ENCODE assay signal across 8 cellular contexts in the genomic region with DNA sequence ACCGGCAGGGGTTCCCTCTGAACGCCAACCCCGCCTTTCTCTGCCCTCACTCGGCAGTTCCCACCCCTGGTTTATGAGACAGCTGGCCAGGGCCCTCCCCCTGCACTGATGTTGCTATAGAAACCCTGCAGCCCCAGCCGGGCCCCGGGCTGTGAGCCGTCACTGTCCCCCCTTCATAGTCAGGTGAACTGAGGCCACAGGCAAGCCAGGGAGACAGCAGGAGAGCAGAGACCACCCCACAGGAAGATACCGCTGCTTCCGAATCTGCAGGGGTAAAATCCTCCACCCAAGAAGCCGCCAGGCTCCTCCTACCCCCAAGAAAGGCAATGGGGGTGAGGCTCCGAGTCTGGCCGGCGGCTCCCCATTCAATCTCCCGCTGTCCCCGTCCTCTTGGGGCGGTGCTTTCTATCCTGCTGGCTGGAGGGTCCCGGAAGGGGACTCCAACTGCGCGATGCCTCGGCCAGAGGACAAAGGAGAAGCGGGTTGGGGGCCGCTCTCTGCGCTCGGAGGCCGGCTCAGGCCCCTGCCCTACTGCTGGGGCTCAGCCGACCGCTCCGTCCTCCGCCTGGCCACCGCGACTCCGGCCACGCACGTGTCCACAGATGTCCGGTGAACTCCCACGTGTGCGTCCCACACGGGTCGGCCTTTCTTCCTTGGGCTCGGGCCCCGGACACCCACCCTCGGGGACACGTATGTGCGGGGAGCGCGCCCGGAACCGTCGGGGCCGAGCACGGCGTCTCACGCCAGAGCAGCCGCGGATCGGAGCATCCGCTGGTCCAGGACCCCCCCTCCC. TPM values are rescaled to one million over a fixed set of nuclear protein-coding genes. Genes with fewer than 3 reads are reported as not detected.
DNase-seq lines count a peak whose midpoint lies in the region; ATAC-seq, FAIRE-seq and TF ChIP-seq lines count a peak whose summit lies in the region.

No MANE protein-coding gene starts in this region.

- no peak for TF ChIP-seq CTCF in astrocyte (IDR thresholded peaks at IDR 0.05; ENCODE audit: insufficient read depth, low read depth, low read length)

- H3K27me3 ChIP-seq in astrocyte (ENCODE audit: insufficient read depth, low read length) = no peaks in the 10 kb centered on the region

- peaks cover 2% of the 10 kb centered on the region for H3K36me3 Mint-ChIP-seq in astrocyte (ENCODE audit: low read depth, unreplicated experiment)

- H3K4me2 ChIP-seq in astrocyte (ENCODE audit: low read length) = peak overlapping the region; percentile 96

- FAIRE-seq in GM12891 (lab: Jason Lieb, UNC) = peak; percentile 91
- FAIRE-seq in astrocyte (lab: Jason Lieb, UNC) = no peak

- H3K9ac ChIP-seq in astrocyte (ENCODE audit: low read length) = peak overlapping the region; percentile 86

- H3K4me3 ChIP-seq in astrocyte (ENCODE audit: insufficient read depth, low read depth, low read length) = peak overlapping the region; percentile 77

- intact Hi-C loops in sciatic nerve (cut with DNase I) = loop anchor here (10.0 kb wide), 1 partner anchor 133 kb away; no protein-coding TSS in a partner anchor

- H4K20me1 ChIP-seq in astrocyte (ENCODE audit: insufficient read depth, low read length) = peaks cover 52% of the 10 kb centered on the region

- no peaks in the 10 kb centered on the region for H3K9me3 Mint-ChIP-seq in astrocyte (ENCODE audit: unreplicated experiment)

- peak overlapping the region; percentile 81 for H3K27ac ChIP-seq in astrocyte (ENCODE audit: low read depth, low read length)

- peak; percentile 42 for ATAC-seq in HG02885 (IDR thresholded peaks at IDR 0.05; ENCODE audit: poor library complexity, unreplicated experiment)
- ATAC-seq in sciatic nerve = peak; percentile 78

- no peaks in the 10 kb centered on the region for H3K36me3 ChIP-seq in astrocyte (ENCODE audit: insufficient read depth, low read length)

- peaks cover 16% of the 10 kb centered on the region for H3K4me1 ChIP-seq in astrocyte (ENCODE audit: insufficient read depth, low read length)

- peak overlapping the region; percentile 85 for H3K4me3 Mint-ChIP-seq in astrocyte (ENCODE audit: unreplicated experiment)

- DNase-seq in GM12891 (ENCODE audit: insufficient read length, low spot score) = peak; percentile 87
- DNase-seq in NCI-H187 treated with DMSO at 0.1 percent for 48 hours (lab: John Stamatoyannopoulos, UW) = peak; percentile 72
- peak; percentile 66 for DNase-seq in T-helper 9 cell
- DNase-seq in astrocyte (ENCODE audit: low read depth) = peak; percentile 64
- DNase-seq in hypothalamus (lab: John Stamatoyannopoulos, UW) = peak in 43 of 51 donors; percentile 27 to 89 (median 72)
- DNase-seq in sciatic nerve (ENCODE audit: low spot score) = peak; percentile 83
- DNase-seq in cortex of kidney (lab: John Stamatoyannopoulos, UW) = no peak

- H3K9me3 ChIP-seq in astrocyte (ENCODE audit: insufficient read depth, low read depth, low read length) = no peaks in the 10 kb centered on the region

- H3K27ac Mint-ChIP-seq in astrocyte (ENCODE audit: unreplicated experiment) = peak overlapping the region; percentile 78

- peaks cover 4% of the 10 kb centered on the region for H3K79me2 ChIP-seq in astrocyte (ENCODE audit: insufficient read depth, low read length)

- peak overlapping the region; percentile 56 for H2AFZ ChIP-seq in astrocyte (ENCODE audit: low read depth, low read length)

- TF ChIP-seq POLR2A in GM12891 (IDR thresholded peaks at IDR 0.05; ENCODE audit: low read depth, low read length) = no peak; the same call in 1 of the 2 replicates

- no peaks in the 10 kb centered on the region for H3K27me3 Mint-ChIP-seq in astrocyte (ENCODE audit: low read depth, unreplicated experiment)

- H3K4me1 Mint-ChIP-seq in astrocyte (ENCODE audit: low read depth, unreplicated experiment) = no peaks in the 10 kb centered on the region

TF ChIP-seq in GM12891, 5 proteins besides CTCF, POLR2A, EP300 and RAD21:
- TF ChIP-seq POLR2AphosphoS5 (IDR thresholded peaks at IDR 0.05; ENCODE audit: low read depth, low read length) (no peak; the same call in none of the 2 replicates), TAF1 (IDR thresholded peaks at IDR 0.05; ENCODE audit: low read depth, low read length) (0 out of 2 replicates have a peak, but pooled peaks have one; percentile 3), SPI1 (IDR thresholded peaks at IDR 0.05; ENCODE audit: low read depth, low read length) (peak; percentile 31; the same call in 1 of the 2 replicates)

RNA-seq across cellular contexts. Expression of gene SLC25A22, which starts 0.6 kb away (rescaled TPM):
- polyA plus RNA-seq in GM12891 (2012; ENCODE audit: low read depth, missing spikeins) = 8.2 TPM
- 20.5 and 21.4 TPM in 2 replicates for total RNA-seq in astrocyte
- total RNA-seq in sciatic nerve = 7.2 TPM

RNA-seq across cellular contexts. Expression of gene PIDD1, which starts 7.5 kb away (rescaled TPM):
- polyA plus RNA-seq in GM12891 (2012; ENCODE audit: low read depth, missing spikeins) = 22.4 TPM
- total RNA-seq in astrocyte (22.2 and 26.8 TPM in 2 replicates), sciatic nerve (16.7 TPM)

RNA-seq across cellular contexts. Expression of gene CEND1, which starts 7.6 kb away (rescaled TPM):
- polyA plus RNA-seq in GM12891 (2012; ENCODE audit: low read depth, missing spikeins) = 3.7 TPM
- 0.59 and 0.62 TPM in 2 replicates for total RNA-seq in astrocyte
- not detected for total RNA-seq in sciatic nerve

RNA-seq across cellular contexts. Expression of gene RPLP2, which starts 12.3 kb away (rescaled TPM):
- 4,539 TPM for polyA plus RNA-seq in GM12891 (2012; ENCODE audit: low read depth, missing spikeins)
- total RNA-seq in astrocyte = 1,592 and 1,666 TPM in 2 replicates
- total RNA-seq in sciatic nerve = 1,209 TPM

RNA-seq across cellular contexts. Expression of gene GATD1, which starts 20.2 kb away (rescaled TPM):
- polyA plus RNA-seq in GM12891 (2012; ENCODE audit: low read depth, missing spikeins) = 22.8 TPM
- 51.9 and 60.0 TPM in 2 replicates for total RNA-seq in astrocyte
- 74.8 TPM for total RNA-seq in sciatic nerve
